Comparison of ENCODE assay signal across 8 cellular contexts in the genomic region with DNA sequence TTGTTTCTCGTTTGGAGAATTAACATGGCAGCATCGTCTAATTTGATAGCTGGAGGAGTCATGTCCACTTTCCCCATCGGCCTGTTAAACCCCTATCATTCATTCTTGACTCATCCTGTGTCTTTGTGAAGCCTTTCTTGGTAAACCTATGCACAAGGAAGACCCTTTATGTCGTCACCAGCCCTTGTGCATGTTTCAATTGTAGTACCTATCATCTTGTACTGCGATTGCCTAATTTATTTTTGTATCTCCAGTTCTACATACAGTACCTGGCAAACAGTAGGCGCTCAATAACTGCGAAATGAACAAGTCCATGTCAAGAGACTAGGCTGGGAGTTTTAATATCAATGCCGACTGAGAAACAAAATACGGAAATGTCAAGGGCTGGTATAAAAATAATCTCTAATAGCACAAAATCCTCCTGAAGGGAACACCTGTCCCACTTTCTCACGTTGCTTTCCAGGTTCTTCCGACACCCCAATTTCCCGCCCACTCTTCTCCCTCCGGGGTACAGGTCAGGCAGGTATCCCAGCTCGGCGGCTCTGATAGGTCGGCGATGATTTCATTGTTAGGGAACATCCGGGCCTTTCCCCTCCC. TPM values are rescaled to one million over a fixed set of nuclear protein-coding genes. Genes with fewer than 3 reads are reported as not detected.
DNase-seq lines count a peak whose midpoint lies in the region; ATAC-seq, FAIRE-seq and TF ChIP-seq lines count a peak whose summit lies in the region.

No MANE protein-coding gene starts in this region.

- peaks cover 29% of the 10 kb centered on the region for H3K4me1 Mint-ChIP-seq in CD4-positive, alpha-beta T cell (ENCODE audit: low read depth)

- H3K4me3 ChIP-seq in MM.1S (ENCODE audit: low read length) (peak overlapping the region; percentile 65), ectodermal cell (ENCODE audit: insufficient read depth, low read depth, low read length) (peak overlapping the region; percentile 52), neuron (ENCODE audit: low read length) (peak overlapping the region; percentile 71)

- no peak for TF ChIP-seq CTCF in CD4-positive, alpha-beta T cell (IDR thresholded peaks at IDR 0.05)
- TF ChIP-seq CTCF in MM.1S (IDR thresholded peaks at IDR 0.05; ENCODE audit: low read length): no peak

- no peaks in the 10 kb centered on the region for H3K9me3 ChIP-seq in CD4-positive, alpha-beta T cell (ENCODE audit: control insufficient read depth, low read length)
- no peaks in the 10 kb centered on the region for H3K9me3 ChIP-seq in MM.1S (replicated peaks; ENCODE audit: insufficient read depth, low read length)
- no peaks in the 10 kb centered on the region for H3K9me3 ChIP-seq in ectodermal cell (ENCODE audit: control insufficient read depth, low read length)
- no peaks in the 10 kb centered on the region for H3K9me3 ChIP-seq in neuron (ENCODE audit: low read length)

- peak overlapping the region; percentile 98 for H3K27ac ChIP-seq in CD4-positive, alpha-beta T cell (ENCODE audit: low read depth, low read length)
- H3K27ac ChIP-seq in MM.1S (ENCODE audit: low read length) (peak overlapping the region; percentile 91; the same call in 1 of the 2 replicates), ectodermal cell (ENCODE audit: insufficient read depth, low read depth, low read length, poor library complexity, severe bottlenecking) (peak overlapping the region; percentile 91)

- H2AFZ ChIP-seq in MM.1S (ENCODE audit: low read length) (peak overlapping the region; percentile 54), neuron (ENCODE audit: low read depth, low read length) (peak overlapping the region; percentile 67)

- peaks cover 8% of the 10 kb centered on the region; the same call in 1 of the 2 replicates for H4K20me1 ChIP-seq in MM.1S (ENCODE audit: insufficient read depth, low read length)

- no peak for DNase-seq in CD4-positive, alpha-beta T cell
- peak; percentile 8 for DNase-seq in MM.1S
- no peak for DNase-seq in urothelium cell line (ENCODE audit: low spot score)
- no peak for DNase-seq in hypothalamus (lab: John Stamatoyannopoulos, UW)

- peak overlapping the region; percentile 99 for H3K4me3 Mint-ChIP-seq in CD4-positive, alpha-beta T cell

- H3K27ac Mint-ChIP-seq in CD4-positive, alpha-beta T cell: peak overlapping the region; percentile 99

- 0 out of 2 replicates have a peak, but pooled peaks cover 5% of the 10 kb centered on the region for H3K4me1 ChIP-seq in MM.1S (ENCODE audit: low read length)
- H3K4me1 ChIP-seq in ectodermal cell (ENCODE audit: control insufficient read depth, insufficient read depth, low read length): no peaks in the 10 kb centered on the region
- peaks cover 7% of the 10 kb centered on the region for H3K4me1 ChIP-seq in neuron (ENCODE audit: insufficient read depth, low read length)

- H3K36me3 ChIP-seq in MM.1S (replicated peaks; ENCODE audit: insufficient read depth, low read length): no peaks in the 10 kb centered on the region
- H3K36me3 ChIP-seq in ectodermal cell (ENCODE audit: control insufficient read depth, insufficient read depth, low read length): no peaks in the 10 kb centered on the region
- no peaks in the 10 kb centered on the region for H3K36me3 ChIP-seq in neuron (ENCODE audit: insufficient read depth, low read length)

- no peaks in the 10 kb centered on the region for H3K9me2 ChIP-seq in MM.1S (replicated peaks; ENCODE audit: insufficient read depth, low read length)

- POLR2A ChIA-PET in CD4-positive, alpha-beta T cell (lab: Charles Lee): interaction anchor here (0.6 to 5.6 kb wide), 11 partner anchors 9 to 1805 kb away, joined by 3 to 111 read pairs (median 4); a partner anchor contains a TSS

- WGBS in ectodermal cell, 2 experiments: 45 to 46% methylated on average over 18 of the region's 18 CpGs

- no peaks in the 10 kb centered on the region for H3K9me3 Mint-ChIP-seq in CD4-positive, alpha-beta T cell

- CTCF ChIA-PET in CD4-positive, alpha-beta T cell (lab: Charles Lee): interaction anchor here (0.9 to 1.4 kb wide), 3 partner anchors 10 to 186 kb away, joined by 3 read pairs; no protein-coding TSS in a partner anchor

- peak overlapping the region; percentile 87 for H3K4me2 ChIP-seq in MM.1S (ENCODE audit: low read depth, low read length)

- ATAC-seq in CD4-positive, alpha-beta T cell (ENCODE audit: poor library complexity): peak; percentile 10
- no peak for ATAC-seq in GM21390 (IDR thresholded peaks at IDR 0.05; ENCODE audit: unreplicated experiment)
- no peak for ATAC-seq in GM18870 (IDR thresholded peaks at IDR 0.05; ENCODE audit: unreplicated experiment)

- H3F3A ChIP-seq in MM.1S (ENCODE audit: insufficient read depth, low read length): peaks cover 15% of the 10 kb centered on the region; the same call in 1 of the 2 replicates

- intact Hi-C loops in CD4-positive, alpha-beta T cell (cut with DNase I, micrococcal nuclease): loop anchor here (5.0 kb wide), 7 partner anchors 35 to 195 kb away; a partner anchor contains a TSS

- H3K9ac ChIP-seq in MM.1S (ENCODE audit: low read length): peak overlapping the region; percentile 84

- FAIRE-seq in urothelium cell line (lab: Jason Lieb, UNC): no peak

- H3K36me3 Mint-ChIP-seq in CD4-positive, alpha-beta T cell (ENCODE audit: low read depth): peaks cover 26% of the 10 kb centered on the region

- H3K27me3 ChIP-seq in CD4-positive, alpha-beta T cell (ENCODE audit: control insufficient read depth, insufficient read depth, low read length): no peaks in the 10 kb centered on the region
- H3K27me3 ChIP-seq in MM.1S (replicated peaks; ENCODE audit: insufficient read depth, low read length) (no peaks in the 10 kb centered on the region), ectodermal cell (ENCODE audit: control insufficient read depth, insufficient read depth, low read length, poor library complexity, severe bottlenecking) (no peaks in the 10 kb centered on the region), neuron (ENCODE audit: insufficient read depth, low read length) (no peaks in the 10 kb centered on the region)

- no peaks in the 10 kb centered on the region for H3K27me3 Mint-ChIP-seq in CD4-positive, alpha-beta T cell

- peaks cover 37% of the 10 kb centered on the region for H3K79me2 ChIP-seq in MM.1S (ENCODE audit: low read length)

RNA-seq across cellular contexts. Expression of a gene that starts 1.3 kb away (rescaled TPM):
- total RNA-seq in CD4-positive, alpha-beta T cell: 10 to 100 TPM; 87.3 to 89.6 TPM
- polyA plus RNA-seq in ectodermal cell (2013, experiment 1 of 4): 48.8 TPM
- 49.7 TPM for polyA plus RNA-seq in ectodermal cell (2013, experiment 2 of 4)
- 36.0 TPM for polyA plus RNA-seq in ectodermal cell (2013, experiment 3 of 4)
- 38.5 TPM for polyA plus RNA-seq in ectodermal cell (2013, experiment 4 of 4)
